Comparison of ENCODE assay signal across 1 cellular context in genomic region chr9:71783120-71783523, GRCh38.
TF ChIP-seq lines count a peak whose summit lies in the region.

No MANE protein-coding gene starts in this region.

TF ChIP-seq in HepG2, 621 proteins besides CTCF, POLR2A, EP300 and RAD21 (continued from another document):
- TF ChIP-seq ZNF234 (CRISPR knock-in tag; conservative IDR thresholded peaks at IDR 0.05) (no peak), MAFK (conservative IDR thresholded peaks at IDR 0.05 in 1 of 2, IDR thresholded peaks at IDR 0.05 in 1 of 2; ENCODE audit: low read length in 2 of 2) (peak in 1 of 2 experiments; percentile 18; a peak in 1 of 4 replicates), HNRNPUL1 (IDR thresholded peaks at IDR 0.05; ENCODE audit: low read depth, low read length) (no peak), SMAD1 (CRISPR knock-in tag; IDR thresholded peaks at IDR 0.05; ENCODE audit: borderline replicate concordance, low read depth) (0 out of 2 replicates have a peak, but pooled peaks have one; percentile 48), STAG1 (CRISPR knock-in tag; IDR thresholded peaks at IDR 0.05) (peak; percentile 44; the same call in 1 of the 2 replicates), TRIM24 (CRISPR knock-in tag; IDR thresholded peaks at IDR 0.05) (no peak), ATF2 (CRISPR knock-in tag; IDR thresholded peaks at IDR 0.05) (no peak), ZSCAN25 (CRISPR knock-in tag; IDR thresholded peaks at IDR 0.05) (no peak), FOSL2 (CRISPR knock-in tag; IDR thresholded peaks at IDR 0.05) (peak; percentile 47), ZNF850 (CRISPR knock-in tag; conservative IDR thresholded peaks at IDR 0.05) (no peak), ZNF101 (CRISPR knock-in tag; IDR thresholded peaks at IDR 0.05; ENCODE audit: borderline replicate concordance, low read depth) (no peak), ARNT (IDR thresholded peaks at IDR 0.05) (no peak), ZNF777 (CRISPR knock-in tag; IDR thresholded peaks at IDR 0.05) (no peak)
- TF ChIP-seq, protein P1, sequence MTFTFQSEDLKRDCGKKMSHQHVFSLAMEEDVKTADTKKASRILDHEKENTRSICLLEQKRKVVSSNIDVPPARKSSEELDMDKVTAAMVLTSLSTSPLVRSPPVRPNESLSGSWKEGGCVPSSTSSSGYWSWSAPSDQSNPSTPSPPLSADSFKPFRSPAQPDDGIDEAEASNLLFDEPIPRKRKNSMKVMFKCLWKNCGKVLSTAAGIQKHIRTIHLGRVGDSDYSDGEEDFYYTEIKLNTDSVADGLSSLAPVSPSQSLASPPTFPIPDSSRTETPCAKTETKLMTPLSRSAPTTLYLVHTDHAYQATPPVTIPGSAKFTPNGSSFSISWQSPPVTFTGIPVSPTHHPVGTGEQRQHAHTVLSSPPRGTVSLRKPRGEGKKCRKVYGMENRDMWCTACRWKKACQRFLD (CRISPR knock-in tag; IDR thresholded peaks at IDR 0.05; ENCODE audit: borderline replicate concordance): no peak
- TF ChIP-seq, protein P2, sequence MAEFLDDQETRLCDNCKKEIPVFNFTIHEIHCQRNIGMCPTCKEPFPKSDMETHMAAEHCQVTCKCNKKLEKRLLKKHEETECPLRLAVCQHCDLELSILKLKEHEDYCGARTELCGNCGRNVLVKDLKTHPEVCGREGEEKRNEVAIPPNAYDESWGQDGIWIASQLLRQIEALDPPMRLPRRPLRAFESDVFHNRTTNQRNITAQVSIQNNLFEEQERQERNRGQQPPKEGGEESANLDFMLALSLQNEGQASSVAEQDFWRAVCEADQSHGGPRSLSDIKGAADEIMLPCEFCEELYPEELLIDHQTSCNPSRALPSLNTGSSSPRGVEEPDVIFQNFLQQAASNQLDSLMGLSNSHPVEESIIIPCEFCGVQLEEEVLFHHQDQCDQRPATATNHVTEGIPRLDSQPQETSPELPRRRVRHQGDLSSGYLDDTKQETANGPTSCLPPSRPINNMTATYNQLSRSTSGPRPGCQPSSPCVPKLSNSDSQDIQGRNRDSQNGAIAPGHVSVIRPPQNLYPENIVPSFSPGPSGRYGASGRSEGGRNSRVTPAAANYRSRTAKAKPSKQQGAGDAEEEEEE (CRISPR knock-in tag; IDR thresholded peaks at IDR 0.05; ENCODE audit: borderline replicate concordance): no peak
- TF ChIP-seq, protein P3, sequence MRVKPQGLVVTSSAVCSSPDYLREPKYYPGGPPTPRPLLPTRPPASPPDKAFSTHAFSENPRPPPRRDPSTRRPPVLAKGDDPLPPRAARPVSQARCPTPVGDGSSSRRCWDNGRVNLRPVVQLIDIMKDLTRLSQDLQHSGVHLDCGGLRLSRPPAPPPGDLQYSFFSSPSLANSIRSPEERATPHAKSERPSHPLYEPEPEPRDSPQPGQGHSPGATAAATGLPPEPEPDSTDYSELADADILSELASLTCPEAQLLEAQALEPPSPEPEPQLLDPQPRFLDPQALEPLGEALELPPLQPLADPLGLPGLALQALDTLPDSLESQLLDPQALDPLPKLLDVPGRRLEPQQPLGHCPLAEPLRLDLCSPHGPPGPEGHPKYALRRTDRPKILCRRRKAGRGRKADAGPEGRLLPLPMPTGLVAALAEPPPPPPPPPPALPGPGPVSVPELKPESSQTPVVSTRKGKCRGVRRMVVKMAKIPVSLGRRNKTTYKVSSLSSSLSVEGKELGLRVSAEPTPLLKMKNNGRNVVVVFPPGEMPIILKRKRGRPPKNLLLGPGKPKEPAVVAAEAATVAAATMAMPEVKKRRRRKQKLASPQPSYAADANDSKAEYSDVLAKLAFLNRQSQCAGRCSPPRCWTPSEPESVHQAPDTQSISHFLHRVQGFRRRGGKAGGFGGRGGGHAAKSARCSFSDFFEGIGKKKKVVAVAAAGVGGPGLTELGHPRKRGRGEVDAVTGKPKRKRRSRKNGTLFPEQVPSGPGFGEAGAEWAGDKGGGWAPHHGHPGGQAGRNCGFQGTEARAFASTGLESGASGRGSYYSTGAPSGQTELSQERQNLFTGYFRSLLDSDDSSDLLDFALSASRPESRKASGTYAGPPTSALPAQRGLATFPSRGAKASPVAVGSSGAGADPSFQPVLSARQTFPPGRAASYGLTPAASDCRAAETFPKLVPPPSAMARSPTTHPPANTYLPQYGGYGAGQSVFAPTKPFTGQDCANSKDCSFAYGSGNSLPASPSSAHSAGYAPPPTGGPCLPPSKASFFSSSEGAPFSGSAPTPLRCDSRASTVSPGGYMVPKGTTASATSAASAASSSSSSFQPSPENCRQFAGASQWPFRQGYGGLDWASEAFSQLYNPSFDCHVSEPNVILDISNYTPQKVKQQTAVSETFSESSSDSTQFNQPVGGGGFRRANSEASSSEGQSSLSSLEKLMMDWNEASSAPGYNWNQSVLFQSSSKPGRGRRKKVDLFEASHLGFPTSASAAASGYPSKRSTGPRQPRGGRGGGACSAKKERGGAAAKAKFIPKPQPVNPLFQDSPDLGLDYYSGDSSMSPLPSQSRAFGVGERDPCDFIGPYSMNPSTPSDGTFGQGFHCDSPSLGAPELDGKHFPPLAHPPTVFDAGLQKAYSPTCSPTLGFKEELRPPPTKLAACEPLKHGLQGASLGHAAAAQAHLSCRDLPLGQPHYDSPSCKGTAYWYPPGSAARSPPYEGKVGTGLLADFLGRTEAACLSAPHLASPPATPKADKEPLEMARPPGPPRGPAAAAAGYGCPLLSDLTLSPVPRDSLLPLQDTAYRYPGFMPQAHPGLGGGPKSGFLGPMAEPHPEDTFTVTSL (CRISPR knock-in tag; IDR thresholded peaks at IDR 0.05; ENCODE audit: borderline replicate concordance): no peak
